10 cellular contexts compared by ENCODE assay signal in the genomic region with DNA sequence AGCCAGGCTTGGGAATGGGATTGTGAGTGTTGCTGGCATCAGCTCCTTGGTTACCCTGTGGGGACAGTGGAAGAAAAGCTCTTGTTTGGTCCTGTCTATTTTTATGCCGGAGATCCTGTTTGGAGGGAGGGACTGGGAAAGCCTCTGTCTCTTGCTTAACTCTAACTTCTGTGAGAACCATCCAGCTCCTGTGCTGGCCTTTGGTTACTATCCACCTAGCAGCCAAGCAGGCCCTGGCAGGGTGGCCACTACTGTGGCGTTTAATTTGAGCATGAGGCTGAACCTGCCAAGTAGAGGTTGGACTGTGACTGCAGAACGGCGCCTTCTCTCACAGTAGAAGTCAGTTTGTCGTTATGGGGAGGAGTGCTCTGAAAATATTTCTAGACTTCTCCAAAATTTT.
A peak's percentile ranks its signal among the peaks of the same experiment; 100 is the strongest.
DNase-seq lines count a peak whose midpoint lies in the region; ATAC-seq and TF ChIP-seq lines count a peak whose summit lies in the region.
"Had no signal": no experiment of that assay in that cellular context is flagged by ENCODE, and none has a peak within 500 bp of the region (broad histone marks: within the 10 kb centered on the region; RNA-seq: fewer than 3 reads in every experiment).

No MANE protein-coding gene starts in this region.

- H3K4me3 ChIP-seq in testis (no peak overlapping the region), A673 (ENCODE audit: low read depth, low read length, poor library complexity, severe bottlenecking) (no peak overlapping the region)

- no peak for ATAC-seq in activated T-cell treated with anti-CD3 and anti-CD28 coated beads, Interleukin-2, amount 50 U/mL, for 4 hours
- ATAC-seq in memory B cell (ENCODE audit: low read depth) (no peak), GM18517 (IDR thresholded peaks at IDR 0.05; ENCODE audit: unreplicated experiment) (no peak)

- TF ChIP-seq POLR2A in testis (IDR thresholded peaks at IDR 0.05): no peak

- no peaks in the 10 kb centered on the region for H3K9me3 Mint-ChIP-seq in activated T-cell treated with anti-CD3 and anti-CD28 coated beads, Interleukin-2, amount 50 U/mL, for 24 hours
- no peaks in the 10 kb centered on the region for H3K9me3 Mint-ChIP-seq in activated T-cell treated with anti-CD3 and anti-CD28 coated beads, Interleukin-2, amount 50 U/mL, for 4 hours
- H3K9me3 Mint-ChIP-seq in chondrocyte (ENCODE audit: low read depth) (no peaks in the 10 kb centered on the region), memory B cell (no peaks in the 10 kb centered on the region)

- H3K36me3 ChIP-seq in testis (ENCODE audit: low read depth, missing control alignments): no peaks in the 10 kb centered on the region
- H3K36me3 ChIP-seq in A673 (ENCODE audit: insufficient read depth, low read length, poor library complexity, severe bottlenecking): no peaks in the 10 kb centered on the region
- H3K36me3 ChIP-seq: WERI-Rb-1 had no signal

- peaks cover 57% of the 10 kb centered on the region for H3K36me3 Mint-ChIP-seq in activated T-cell treated with anti-CD3 and anti-CD28 coated beads, Interleukin-2, amount 50 U/mL, for 24 hours (ENCODE audit: low read depth)
- peaks cover 30% of the 10 kb centered on the region for H3K36me3 Mint-ChIP-seq in activated T-cell treated with anti-CD3 and anti-CD28 coated beads, Interleukin-2, amount 50 U/mL, for 4 hours (ENCODE audit: insufficient read depth)
- H3K36me3 Mint-ChIP-seq in chondrocyte (ENCODE audit: low read depth): peaks cover 25% of the 10 kb centered on the region
- peaks cover 26% of the 10 kb centered on the region for H3K36me3 Mint-ChIP-seq in memory B cell

- POLR2A ChIA-PET in A673 (lab: Charles Lee; ENCODE audit: low non-redundant PET): no interaction called here

- intact Hi-C loops in testis (cut with DNase I; ENCODE audit: low total_unique reads): loop anchor here (5.0 kb wide), 1 partner anchor 261 kb away; no protein-coding TSS in a partner anchor
- intact Hi-C loops in A673 (cut with micrococcal nuclease; ENCODE audit: unreplicated experiment): no loop called here

- peaks cover 12% of the 10 kb centered on the region for H3K4me1 Mint-ChIP-seq in activated T-cell treated with anti-CD3 and anti-CD28 coated beads, Interleukin-2, amount 50 U/mL, for 24 hours (ENCODE audit: low read depth)
- H3K4me1 Mint-ChIP-seq in activated T-cell treated with anti-CD3 and anti-CD28 coated beads, Interleukin-2, amount 50 U/mL, for 4 hours (ENCODE audit: low read depth): peaks cover 13% of the 10 kb centered on the region
- peaks cover 31% of the 10 kb centered on the region for H3K4me1 Mint-ChIP-seq in chondrocyte (ENCODE audit: low read depth)
- H3K4me1 Mint-ChIP-seq in memory B cell: peaks cover 2% of the 10 kb centered on the region

- H3K9me3 ChIP-seq in testis: no peaks in the 10 kb centered on the region
- H3K9me3 ChIP-seq in A673 (ENCODE audit: low read depth, low read length, poor library complexity, severe bottlenecking): no peaks in the 10 kb centered on the region

- no peaks in the 10 kb centered on the region for H3K27me3 Mint-ChIP-seq in activated T-cell treated with anti-CD3 and anti-CD28 coated beads, Interleukin-2, amount 50 U/mL, for 24 hours
- H3K27me3 Mint-ChIP-seq in activated T-cell treated with anti-CD3 and anti-CD28 coated beads, Interleukin-2, amount 50 U/mL, for 4 hours (ENCODE audit: low read depth): no peaks in the 10 kb centered on the region
- H3K27me3 Mint-ChIP-seq in chondrocyte (ENCODE audit: low read depth): no peaks in the 10 kb centered on the region
- no peaks in the 10 kb centered on the region for H3K27me3 Mint-ChIP-seq in memory B cell

- 47 to 51% methylated on average over 5 of the region's 5 CpGs for WGBS in testis, 2 donors

- no peak for DNase-seq in activated T-cell treated with anti-CD3 and anti-CD28 coated beads, Interleukin-2, amount 50 U/mL, for 24 hours
- no peak for DNase-seq in activated T-cell treated with anti-CD3 and anti-CD28 coated beads, Interleukin-2, amount 50 U/mL, for 4 hours
- no peak for DNase-seq in chondrocyte (ENCODE audit: low spot score)
- DNase-seq in memory B cell (ENCODE audit: low spot score in 2 of 2): no peak
- DNase-seq in testis: peak; percentile 55
- no peak for DNase-seq in NCI-H1105 treated with DMSO at 0.1 percent for 48 hours (lab: John Stamatoyannopoulos, UW)
- no peak for DNase-seq in A673 (ENCODE audit: low spot score)
- DNase-seq: NCI-H1930, WERI-Rb-1 had no signal

- CTCF ChIA-PET in A673 (lab: Charles Lee): no interaction called here

- BruUV-seq in A673 (replicated peaks; lab: Mats Ljungman, UMichigan): no TSS peak

- peak overlapping the region; percentile 81 for H3K27ac Mint-ChIP-seq in activated T-cell treated with anti-CD3 and anti-CD28 coated beads, Interleukin-2, amount 50 U/mL, for 24 hours
- H3K27ac Mint-ChIP-seq in chondrocyte (ENCODE audit: unreplicated experiment): peak overlapping the region; percentile 76
- H3K27ac Mint-ChIP-seq in memory B cell: peak overlapping the region; percentile 67

- TF ChIP-seq CTCF in chondrocyte (IDR thresholded peaks at IDR 0.05) (no peak), testis (IDR thresholded peaks at IDR 0.05) (no peak), A673 (conservative IDR thresholded peaks at IDR 0.05; ENCODE audit: low read depth, low read length) (no peak)

- H3K27ac ChIP-seq in testis (no peak overlapping the region), A673 (ENCODE audit: low read depth, low read length, poor library complexity, severe bottlenecking) (no peak overlapping the region)
- H3K27ac ChIP-seq: WERI-Rb-1 had no signal

- H3K27me3 ChIP-seq in testis: no peaks in the 10 kb centered on the region
- no peaks in the 10 kb centered on the region for H3K27me3 ChIP-seq in A673 (replicated peaks; ENCODE audit: insufficient read depth, low read depth, low read length, poor library complexity)

- H3K4me3 Mint-ChIP-seq in activated T-cell treated with anti-CD3 and anti-CD28 coated beads, Interleukin-2, amount 50 U/mL, for 24 hours: no peak overlapping the region
- H3K4me3 Mint-ChIP-seq in activated T-cell treated with anti-CD3 and anti-CD28 coated beads, Interleukin-2, amount 50 U/mL, for 4 hours: no peak overlapping the region
- no peak overlapping the region for H3K4me3 Mint-ChIP-seq in chondrocyte (ENCODE audit: unreplicated experiment)
- no peak overlapping the region for H3K4me3 Mint-ChIP-seq in memory B cell

- H3K4me1 ChIP-seq in testis (peaks cover 9% of the 10 kb centered on the region), A673 (ENCODE audit: insufficient read depth, low read length, poor library complexity, severe bottlenecking) (no peaks in the 10 kb centered on the region)
